In genomic region chr4:94451669-94452475, GRCh38 we compare ENCODE assay signal across 8 cellular contexts. TPM values are rescaled to one million over a fixed set of nuclear protein-coding genes. Genes with fewer than 3 reads are reported as not detected.
DNase-seq lines count a peak whose midpoint lies in the region; ATAC-seq and TF ChIP-seq lines count a peak whose summit lies in the region.

A gene with protein sequence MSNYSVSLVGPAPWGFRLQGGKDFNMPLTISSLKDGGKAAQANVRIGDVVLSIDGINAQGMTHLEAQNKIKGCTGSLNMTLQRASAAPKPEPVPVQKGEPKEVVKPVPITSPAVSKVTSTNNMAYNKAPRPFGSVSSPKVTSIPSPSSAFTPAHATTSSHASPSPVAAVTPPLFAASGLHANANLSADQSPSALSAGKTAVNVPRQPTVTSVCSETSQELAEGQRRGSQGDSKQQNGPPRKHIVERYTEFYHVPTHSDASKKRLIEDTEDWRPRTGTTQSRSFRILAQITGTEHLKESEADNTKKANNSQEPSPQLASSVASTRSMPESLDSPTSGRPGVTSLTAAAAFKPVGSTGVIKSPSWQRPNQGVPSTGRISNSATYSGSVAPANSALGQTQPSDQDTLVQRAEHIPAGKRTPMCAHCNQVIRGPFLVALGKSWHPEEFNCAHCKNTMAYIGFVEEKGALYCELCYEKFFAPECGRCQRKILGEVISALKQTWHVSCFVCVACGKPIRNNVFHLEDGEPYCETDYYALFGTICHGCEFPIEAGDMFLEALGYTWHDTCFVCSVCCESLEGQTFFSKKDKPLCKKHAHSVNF (plus strand): TSS chr4:94451942. CDS start chr4:94455289, 3,347 bp downstream.

- H3K36me3 ChIP-seq in endocrine pancreas (ENCODE audit: control insufficient read depth, insufficient read depth, low read length) (peaks cover 6% of the 10 kb centered on the region), mesodermal cell (ENCODE audit: control insufficient read depth, insufficient read depth, low read length) (peaks cover 14% of the 10 kb centered on the region)

- peak within 1 kb of the TSS; percentile 67 for H3K27ac ChIP-seq in HL-60 (replicated peaks)
- H3K27ac ChIP-seq in mesodermal cell (ENCODE audit: low read depth, low read length, severe bottlenecking): peak within 1 kb of the TSS; percentile 71

- 0 to 1% methylated on average over 27 to 67 of the region's 89 CpGs for whole genome bisulfite sequencing in mesodermal cell (ENCODE audit: insufficient coverage in 2 of 2), 2 experiments

- H3K36me3 Mint-ChIP-seq in activated CD8-positive, alpha-beta memory T cell treated with anti-CD3 and anti-CD28 coated beads, Interleukin-2, amount 10 ng/mL, durations not matched to agents 7 days and 5 days: peaks cover 9% of the 10 kb centered on the region

- H3K27me3 ChIP-seq in HL-60 (ENCODE audit: insufficient read depth, poor library complexity, severe bottlenecking): no peaks in the 10 kb centered on the region
- H3K27me3 ChIP-seq in endocrine pancreas (ENCODE audit: control insufficient read depth, insufficient read depth, low read length): no peaks in the 10 kb centered on the region

- DNase-seq in COLO668 (lab: John Stamatoyannopoulos, UW; ENCODE audit: unreplicated experiment): peak; percentile 94
- DNase-seq in HL-60 (ENCODE audit: low read depth in 1 of 2, low spot score in 1 of 2): peak; percentile 58 to 88
- peak; percentile 27 for DNase-seq in NK-92 treated with Interleukin-12 subunit alpha and Interleukin-12 subunit beta, amount 100 ng/mL, for 24 hours (lab: John Stamatoyannopoulos, UW)
- DNase-seq in activated CD8-positive, alpha-beta memory T cell treated with anti-CD3 and anti-CD28 coated beads, Interleukin-2, amount 10 ng/mL, durations not matched to agents 7 days and 5 days: peak; percentile 91
- peak; percentile 66 to 82 for DNase-seq in stimulated activated CD8-positive, alpha-beta memory T cell treated with anti-CD3 and anti-CD28 coated beads, Interleukin-15, amount 100 ng/mL, for 4 hours (ENCODE audit: low read depth in 2 of 2)

- peak within 1 kb of the TSS; percentile 98 for H3K9ac ChIP-seq in endocrine pancreas (ENCODE audit: control insufficient read depth, insufficient read depth, low read length)

- CTCF ChIA-PET in activated CD8-positive, alpha-beta memory T cell treated with anti-CD3 and anti-CD28 coated beads, Interleukin-2, amount 10 ng/mL, durations not matched to agents 7 days and 5 days (lab: Charles Lee): no interaction called here

- TF ChIP-seq CTCF in HL-60 (IDR thresholded peaks at IDR 0.05; ENCODE audit: insufficient read depth, low read length): no peak

- ATAC-seq in GM19463 (IDR thresholded peaks at IDR 0.05; ENCODE audit: unreplicated experiment): peak; percentile 87
- ATAC-seq in activated CD8-positive, alpha-beta memory T cell treated with anti-CD3 and anti-CD28 coated beads, Interleukin-2, amount 10 ng/mL, durations not matched to agents 7 days and 5 days: peak; percentile 94

- H3K4me3 ChIP-seq in HL-60 (replicated peaks; ENCODE audit: insufficient read depth, low read length) (peak within 1 kb of the TSS; percentile 88), endocrine pancreas (ENCODE audit: control insufficient read depth, insufficient read depth, low read length) (peak within 1 kb of the TSS; percentile 99), mesodermal cell (ENCODE audit: extremely low read depth, insufficient read depth, low read length, poor library complexity, severe bottlenecking) (peak within 1 kb of the TSS; percentile 92)

- H3K27me3 Mint-ChIP-seq in activated CD8-positive, alpha-beta memory T cell treated with anti-CD3 and anti-CD28 coated beads, Interleukin-2, amount 10 ng/mL, durations not matched to agents 7 days and 5 days: peaks cover 26% of the 10 kb centered on the region

- H3K4me1 Mint-ChIP-seq in activated CD8-positive, alpha-beta memory T cell treated with anti-CD3 and anti-CD28 coated beads, Interleukin-2, amount 10 ng/mL, durations not matched to agents 7 days and 5 days: peaks cover 18% of the 10 kb centered on the region

- H3K27ac Mint-ChIP-seq in activated CD8-positive, alpha-beta memory T cell treated with anti-CD3 and anti-CD28 coated beads, Interleukin-2, amount 10 ng/mL, durations not matched to agents 7 days and 5 days: peak within 1 kb of the TSS; percentile 76

- H3K9me3 ChIP-seq in endocrine pancreas (ENCODE audit: control insufficient read depth, low read length) (no peaks in the 10 kb centered on the region), mesodermal cell (ENCODE audit: control insufficient read depth, low read length) (no peaks in the 10 kb centered on the region)

- H3K4me1 ChIP-seq in endocrine pancreas (ENCODE audit: control insufficient read depth, insufficient read depth, low read length): peaks cover 21% of the 10 kb centered on the region
- peaks cover 15% of the 10 kb centered on the region for H3K4me1 ChIP-seq in mesodermal cell (ENCODE audit: control insufficient read depth, insufficient read depth, low read length, poor library complexity, severe bottlenecking)

- no peaks in the 10 kb centered on the region for H3K9me3 Mint-ChIP-seq in activated CD8-positive, alpha-beta memory T cell treated with anti-CD3 and anti-CD28 coated beads, Interleukin-2, amount 10 ng/mL, durations not matched to agents 7 days and 5 days (ENCODE audit: low read depth)

- H3K4me3 Mint-ChIP-seq in activated CD8-positive, alpha-beta memory T cell treated with anti-CD3 and anti-CD28 coated beads, Interleukin-2, amount 10 ng/mL, durations not matched to agents 7 days and 5 days: peak within 1 kb of the TSS; percentile 84

RNA-seq across cellular contexts. Expression of the gene that starts here (rescaled TPM):
- 10 to 100 TPM; 21.7 to 21.8 TPM for total RNA-seq in activated CD8-positive, alpha-beta memory T cell treated with anti-CD3 and anti-CD28 coated beads, Interleukin-2, amount 10 ng/mL, durations not matched to agents 7 days and 5 days
- 78.1 TPM for polyA plus RNA-seq in mesodermal cell (2013, experiment 1 of 2)
- polyA plus RNA-seq in mesodermal cell (2013, experiment 2 of 2): 64.1 TPM

Comparison
In these comparisons a context has a peak if more than half of its experiments do, and no peak if none do; other contexts are left out.
1. Peak in every context shown above with its lines: DNase-seq, ATAC-seq, H3K4me3 ChIP-seq and H3K27ac ChIP-seq.
2. DNase-seq: peak in every context shown above with its lines; median percentile 94 in COLO668; 91 in activated CD8-positive, alpha-beta memory T cell treated with anti-CD3 and anti-CD28 coated beads, Interleukin-2, amount 10 ng/mL, durations not matched to agents 7 days and 5 days; 74 in stimulated activated CD8-positive, alpha-beta memory T cell treated with anti-CD3 and anti-CD28 coated beads, Interleukin-15, amount 100 ng/mL, for 4 hours; 73 in HL-60; 27 in NK-92 treated with Interleukin-12 subunit alpha and Interleukin-12 subunit beta, amount 100 ng/mL, for 24 hours.